ENCODE assay signal across 28 cellular contexts in genomic region chr12:16030729-16031128, GRCh38.
DNase-seq lines count a peak whose midpoint lies in the region; ATAC-seq and TF ChIP-seq lines count a peak whose summit lies in the region.
"Had no signal": no experiment of that assay in that cellular context is flagged by ENCODE, and none has a peak within 500 bp of the region (broad histone marks: within the 10 kb centered on the region; RNA-seq: fewer than 3 reads in every experiment).

No MANE protein-coding gene starts in this region.

- no peak for TF ChIP-seq CTCF in upper lobe of right lung (IDR thresholded peaks at IDR 0.05)

- peak; percentile 82 for ATAC-seq in upper lobe of right lung
- no peak for ATAC-seq in GM21447 (IDR thresholded peaks at IDR 0.05; ENCODE audit: unreplicated experiment)
- ATAC-seq: activated CD8-positive, alpha-beta T cell treated with anti-CD3 and anti-CD28 coated beads for 36 hours; activated naive CD8-positive, alpha-beta T cell treated with anti-CD3 and anti-CD28 coated beads, Interleukin-2, amount 50 U/mL, for 24 hours; gastrocnemius medialis; natural killer cell treated with Interleukin-12 subunit alpha and Interleukin-12 subunit beta and Interleukin-15 and Interleukin-18, amount 100 ng/mL, for 72 hours; right cardiac atrium had no signal

- H3K4me3 ChIP-seq in upper lobe of right lung, result no peak overlapping the region
- H3K4me3 ChIP-seq: colonic mucosa, esophagus squamous epithelium, gastrocnemius medialis, ovary, stomach, tibial nerve had no signal

- DNase-seq in NCI-H510A (lab: John Stamatoyannopoulos, UW) (peak; percentile 11), NCI-H510A treated with DMSO at 0.1 percent for 48 hours (lab: John Stamatoyannopoulos, UW) (no peak), NCI-H345 treated with DMSO at 0.1 percent for 48 hours (lab: John Stamatoyannopoulos, UW; ENCODE audit: unreplicated experiment) (peak; percentile 83), kidney glomerular epithelial cell (lab: John Stamatoyannopoulos, UW) (peak; percentile 62), upper lobe of right lung (no peak), T-helper 2 cell (no peak)
- DNase-seq in stimulated activated CD4-positive, alpha-beta T cell treated with anti-CD3 and anti-CD28 coated beads, Interleukin-4, amount 100 ng/mL, for 24 hours, result no peak
- DNase-seq: activated CD8-positive, alpha-beta T cell treated with anti-CD3 and anti-CD28 coated beads for 36 hours; activated gamma-delta T cell; activated naive CD8-positive, alpha-beta T cell treated with anti-CD3 and anti-CD28 coated beads, Interleukin-2, amount 50 U/mL, for 24 hours; activated T-cell treated with anti-CD3 and anti-CD28 coated beads for 4 hours; brain microvascular endothelial cell; colonic mucosa; COR-L47; EL; esophagus squamous epithelium; gastrocnemius medialis; GOT3; islet precursor cell; NCI-H446 treated with DMSO at 0.1 percent for 48 hours; ovary; right cardiac atrium; stomach; T1000 had no signal

- peaks cover 20% of the 10 kb centered on the region for H3K36me3 ChIP-seq in upper lobe of right lung
- H3K36me3 ChIP-seq: brain microvascular endothelial cell, colonic mucosa, ovary had no signal

- intact Hi-C loops in upper lobe of right lung (cut with DNase I), result no loop called here

- H3K27me3 ChIP-seq in upper lobe of right lung, result no peaks in the 10 kb centered on the region
- H3K27me3 ChIP-seq: brain microvascular endothelial cell, colonic mucosa, esophagus squamous epithelium, gastrocnemius medialis, ovary, stomach, tibial nerve had no signal

- H3K4me1 ChIP-seq in upper lobe of right lung, result peaks cover 8% of the 10 kb centered on the region
- H3K4me1 ChIP-seq: colonic mucosa, esophagus squamous epithelium, gastrocnemius medialis, stomach, tibial nerve had no signal

- H3K27ac ChIP-seq in upper lobe of right lung, result peak overlapping the region; percentile 7
- H3K27ac ChIP-seq: brain microvascular endothelial cell, colonic mucosa, esophagus squamous epithelium, gastrocnemius medialis, ovary, RWPE1, stomach, tibial nerve had no signal

- H3K9me3 ChIP-seq in upper lobe of right lung, result no peaks in the 10 kb centered on the region
- H3K9me3 ChIP-seq: colonic mucosa, esophagus squamous epithelium, gastrocnemius medialis, ovary, stomach, tibial nerve had no signal

Comparison
In these comparisons a context has a peak if more than half of its experiments do, and no peak if none do; other contexts are left out.
1. DNase-seq: peak in NCI-H510A (single experiment), NCI-H345 treated with DMSO at 0.1 percent for 48 hours (single experiment) and kidney glomerular epithelial cell (single experiment); none in NCI-H510A treated with DMSO at 0.1 percent for 48 hours (single experiment), upper lobe of right lung (single experiment), stimulated activated CD4-positive, alpha-beta T cell treated with anti-CD3 and anti-CD28 coated beads, Interleukin-4, amount 100 ng/mL, for 24 hours (single experiment) and T-helper 2 cell (0 of 5).